14 cellular contexts compared by ENCODE assay signal in the genomic region with DNA sequence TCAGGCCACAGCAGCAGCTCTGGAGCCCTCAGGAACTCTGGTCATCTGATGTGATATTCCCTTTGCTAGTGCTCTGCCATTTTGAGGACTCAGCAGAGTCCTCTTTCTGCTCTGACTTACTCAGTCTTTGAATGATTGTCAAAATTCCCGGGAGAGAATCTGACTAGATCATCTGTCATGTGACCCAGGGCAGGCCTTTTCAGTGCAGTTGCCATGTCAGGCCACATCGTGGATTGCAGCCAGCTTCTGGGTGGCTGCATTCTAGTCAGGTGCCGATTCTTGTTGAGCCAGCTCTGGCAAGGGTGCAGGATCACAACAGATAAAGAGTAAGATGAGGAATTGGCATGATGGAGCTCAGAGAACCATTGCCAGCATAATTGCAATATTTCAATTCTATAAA.
DNase-seq lines count a peak whose midpoint lies in the region; ATAC-seq and TF ChIP-seq lines count a peak whose summit lies in the region.
"Had no signal": no experiment of that assay in that cellular context is flagged by ENCODE, and none has a peak within 500 bp of the region (broad histone marks: within the 10 kb centered on the region; RNA-seq: fewer than 3 reads in every experiment).

No MANE protein-coding gene starts in this region.

- ATAC-seq in Right ventricle myocardium superior (ENCODE audit: poor library complexity): no peak
- no peak for ATAC-seq in Right ventricle myocardium inferior
- ATAC-seq: activated CD8-positive, alpha-beta T cell treated with anti-CD3 and anti-CD28 coated beads for 36 hours; naive thymus-derived CD4-positive, alpha-beta T cell; upper lobe of right lung had no signal

- H3K79me2 ChIP-seq in OCI-LY7 (ENCODE audit: insufficient read depth, low read depth, low read length): no peaks in the 10 kb centered on the region

- CTCF ChIA-PET in OCI-LY7 (lab: Charles Lee; ENCODE audit: unreplicated experiment): no interaction called here

- peak; percentile 37 for DNase-seq in Right ventricle myocardium superior
- DNase-seq in Right ventricle myocardium inferior (ENCODE audit: missing footprints): no peak
- no peak for DNase-seq in OCI-LY7 (ENCODE audit: low spot score)
- peak; percentile 36 for DNase-seq in glomerular visceral epithelial cell (ENCODE audit: extremely low spot score)
- peak in 38 of 49 donors; percentile 0 to 71 (median 23) for DNase-seq in substantia nigra (lab: John Stamatoyannopoulos, UW)
- no peak for DNase-seq in NCI-H1694 treated with DMSO at 0.1 percent for 48 hours (lab: John Stamatoyannopoulos, UW)
- DNase-seq in GM19238 (ENCODE audit: insufficient read length, low spot score): no peak
- no peak for DNase-seq in erythroblast (lab: John Stamatoyannopoulos, UW)
- DNase-seq: activated CD8-positive, alpha-beta T cell treated with anti-CD3 and anti-CD28 coated beads for 36 hours; activated naive CD4-positive, alpha-beta T cell treated with Interleukin-2 at 50 U/mL for 16 hours; naive thymus-derived CD4-positive, alpha-beta T cell; spleen; T-helper 9 cell; upper lobe of right lung had no signal

- BruUV-seq in OCI-LY7 (replicated peaks; lab: Mats Ljungman, UMichigan): no TSS peak

- H3K9me3 ChIP-seq in OCI-LY7 (ENCODE audit: low read length): no peaks in the 10 kb centered on the region; the same call in 1 of the 2 replicates
- H3K9me3 ChIP-seq: upper lobe of right lung had no signal

- H3K36me3 ChIP-seq in OCI-LY7 (ENCODE audit: insufficient read depth, low read length): no peaks in the 10 kb centered on the region
- H3K36me3 ChIP-seq: spleen, upper lobe of right lung had no signal

- 0 out of 2 replicates have a peak overlapping the region, but pooled peaks have one; percentile 28 for H2AFZ ChIP-seq in OCI-LY7 (ENCODE audit: low read length)

- no peak for TF ChIP-seq POLR2A in erythroblast (IDR thresholded peaks at IDR 0.05; ENCODE audit: low read length)

- H3K4me1 ChIP-seq in OCI-LY7 (ENCODE audit: insufficient read depth, low read length, poor library complexity, severe bottlenecking): peaks cover 14% of the 10 kb centered on the region
- H3K4me1 ChIP-seq: spleen, upper lobe of right lung had no signal

- no peaks in the 10 kb centered on the region for H3K9me2 ChIP-seq in OCI-LY7 (ENCODE audit: insufficient read depth, low read length)

- POLR2A ChIA-PET in OCI-LY7 (lab: Charles Lee): no interaction called here

- no peak overlapping the region for H3K27ac ChIP-seq in OCI-LY7 (ENCODE audit: low read depth, low read length, poor library complexity, severe bottlenecking)
- H3K27ac ChIP-seq in substantia nigra (ENCODE audit: low read depth, low read length, poor library complexity, severe bottlenecking): no peak overlapping the region
- H3K27ac ChIP-seq: spleen, upper lobe of right lung had no signal

- intact Hi-C loops in Right ventricle myocardium superior (cut with DNase I): no loop called here
- intact Hi-C loops in Right ventricle myocardium inferior (cut with DNase I): no loop called here
- intact Hi-C loops in OCI-LY7 (cut with micrococcal nuclease; ENCODE audit: unreplicated experiment): no loop called here

- H4K20me1 ChIP-seq in OCI-LY7 (ENCODE audit: insufficient read depth, low read length): no peaks in the 10 kb centered on the region

- H3K4me3 ChIP-seq in OCI-LY7 (ENCODE audit: low read depth, low read length, poor library complexity, severe bottlenecking): no peak overlapping the region
- H3K4me3 ChIP-seq: spleen, upper lobe of right lung had no signal

- no peak for TF ChIP-seq CTCF in OCI-LY7 (conservative IDR thresholded peaks at IDR 0.05; ENCODE audit: low read length)

- H3K4me2 ChIP-seq in OCI-LY7 (ENCODE audit: low read length): no peak overlapping the region

Comparison
In these comparisons a context has a peak if more than half of its experiments do, and no peak if none do; other contexts are left out.
1. DNase-seq: peak in Right ventricle myocardium superior (single experiment), glomerular visceral epithelial cell (single experiment) and substantia nigra (38 of 49); none in Right ventricle myocardium inferior (single experiment), OCI-LY7 (single experiment), NCI-H1694 treated with DMSO at 0.1 percent for 48 hours (single experiment), GM19238 (single experiment) and erythroblast (0 of 2).